Comparison of ENCODE assay signal across 9 cellular contexts in genomic region chr11:31817621-31818493, GRCh38. TPM values are rescaled to one million over a fixed set of nuclear protein-coding genes. Genes with fewer than 3 reads are reported as not detected.
A peak's percentile ranks its signal among the peaks of the same experiment; 100 is the strongest.
DNase-seq lines count a peak whose midpoint lies in the region; ATAC-seq and TF ChIP-seq lines count a peak whose summit lies in the region.
"Had no signal": no experiment of that assay in that cellular context is flagged by ENCODE, and none has a peak within 500 bp of the region (broad histone marks: within the 10 kb centered on the region; RNA-seq: fewer than 3 reads in every experiment).

No MANE protein-coding gene starts in this region.

- peaks cover 4% of the 10 kb centered on the region for H3K36me3 Mint-ChIP-seq in activated CD8-positive, alpha-beta T cell treated with anti-CD3 and anti-CD28 coated beads, Interleukin-2, amount 10 ng/mL, durations not matched to agents 7 days and 5 days (ENCODE audit: low read depth)
- H3K36me3 Mint-ChIP-seq in activated CD8-positive, alpha-beta T cell treated with anti-CD3 and anti-CD28 coated beads for 36 hours (ENCODE audit: low read depth) = no peaks in the 10 kb centered on the region
- no peaks in the 10 kb centered on the region for H3K36me3 Mint-ChIP-seq in stimulated activated effector memory CD8-positive, alpha-beta T cell treated with anti-CD3 and anti-CD28 coated beads, Interleukin-12 subunit alpha, Interleukin-12 subunit beta, amount 100 ng/mL, for 72 hours

- peaks cover 71% of the 10 kb centered on the region for H3K27me3 Mint-ChIP-seq in activated CD8-positive, alpha-beta T cell treated with anti-CD3 and anti-CD28 coated beads, Interleukin-2, amount 10 ng/mL, durations not matched to agents 7 days and 5 days (ENCODE audit: low read depth)
- H3K27me3 Mint-ChIP-seq in activated CD8-positive, alpha-beta T cell treated with anti-CD3 and anti-CD28 coated beads for 36 hours = peaks cover 69% of the 10 kb centered on the region

- no peaks in the 10 kb centered on the region for H3K9me3 Mint-ChIP-seq in activated CD8-positive, alpha-beta T cell treated with anti-CD3 and anti-CD28 coated beads, Interleukin-2, amount 10 ng/mL, durations not matched to agents 7 days and 5 days (ENCODE audit: insufficient read depth)
- no peaks in the 10 kb centered on the region for H3K9me3 Mint-ChIP-seq in activated CD8-positive, alpha-beta T cell treated with anti-CD3 and anti-CD28 coated beads for 36 hours
- H3K9me3 Mint-ChIP-seq in stimulated activated effector memory CD8-positive, alpha-beta T cell treated with anti-CD3 and anti-CD28 coated beads, Interleukin-12 subunit alpha, Interleukin-12 subunit beta, amount 100 ng/mL, for 72 hours = peaks cover 3% of the 10 kb centered on the region
- H3K9me3 Mint-ChIP-seq: dendritic cell treated with granulocyte-macrophage colony-stimulating factor and Interleukin-4, amounts not matched to agents 40 ng/mL and 50 ng/mL, for 4 days had no signal

- peak overlapping the region; percentile 52 for H3K27ac Mint-ChIP-seq in activated CD8-positive, alpha-beta T cell treated with anti-CD3 and anti-CD28 coated beads, Interleukin-2, amount 10 ng/mL, durations not matched to agents 7 days and 5 days
- H3K27ac Mint-ChIP-seq in activated CD8-positive, alpha-beta T cell treated with anti-CD3 and anti-CD28 coated beads for 36 hours = no peak overlapping the region
- no peak overlapping the region for H3K27ac Mint-ChIP-seq in stimulated activated effector memory CD8-positive, alpha-beta T cell treated with anti-CD3 and anti-CD28 coated beads, Interleukin-12 subunit alpha, Interleukin-12 subunit beta, amount 100 ng/mL, for 72 hours
- H3K27ac Mint-ChIP-seq: dendritic cell treated with granulocyte-macrophage colony-stimulating factor and Interleukin-4, amounts not matched to agents 40 ng/mL and 50 ng/mL, for 4 days had no signal

- no peak for ATAC-seq in activated CD8-positive, alpha-beta T cell treated with anti-CD3 and anti-CD28 coated beads, Interleukin-2, amount 10 ng/mL, durations not matched to agents 7 days and 5 days
- no peak for ATAC-seq in activated CD8-positive, alpha-beta T cell treated with anti-CD3 and anti-CD28 coated beads for 36 hours
- no peak for ATAC-seq in stimulated activated effector memory CD8-positive, alpha-beta T cell treated with anti-CD3 and anti-CD28 coated beads, Interleukin-12 subunit alpha, Interleukin-12 subunit beta, amount 100 ng/mL, for 72 hours
- no peak for ATAC-seq in GM18498 (IDR thresholded peaks at IDR 0.05; ENCODE audit: unreplicated experiment)

- H3K27me3 ChIP-seq in MG63 = no peaks in the 10 kb centered on the region

- CTCF ChIA-PET in activated CD8-positive, alpha-beta T cell treated with anti-CD3 and anti-CD28 coated beads, Interleukin-2, amount 10 ng/mL, durations not matched to agents 7 days and 5 days (lab: Charles Lee) = no interaction called here
- CTCF ChIA-PET in activated CD8-positive, alpha-beta T cell treated with anti-CD3 and anti-CD28 coated beads for 36 hours (lab: Charles Lee) = no interaction called here

- no peak for TF ChIP-seq CTCF in activated CD8-positive, alpha-beta T cell treated with anti-CD3 and anti-CD28 coated beads for 36 hours (IDR thresholded peaks at IDR 0.05)
- TF ChIP-seq CTCF in astrocyte of the cerebellum (IDR thresholded peaks at IDR 0.05; ENCODE audit: low read depth, low read length, missing control alignments) = no peak

- peaks cover 18% of the 10 kb centered on the region for H3K4me1 Mint-ChIP-seq in activated CD8-positive, alpha-beta T cell treated with anti-CD3 and anti-CD28 coated beads, Interleukin-2, amount 10 ng/mL, durations not matched to agents 7 days and 5 days (ENCODE audit: low read depth)
- peaks cover 27% of the 10 kb centered on the region for H3K4me1 Mint-ChIP-seq in activated CD8-positive, alpha-beta T cell treated with anti-CD3 and anti-CD28 coated beads for 36 hours (ENCODE audit: low read depth)
- H3K4me1 Mint-ChIP-seq in stimulated activated effector memory CD8-positive, alpha-beta T cell treated with anti-CD3 and anti-CD28 coated beads, Interleukin-12 subunit alpha, Interleukin-12 subunit beta, amount 100 ng/mL, for 72 hours = peaks cover 34% of the 10 kb centered on the region

- no peaks in the 10 kb centered on the region for H3K9me3 ChIP-seq in MG63

- POLR2A ChIA-PET in activated CD8-positive, alpha-beta T cell treated with anti-CD3 and anti-CD28 coated beads, Interleukin-2, amount 10 ng/mL, durations not matched to agents 7 days and 5 days (lab: Charles Lee) = no interaction called here
- POLR2A ChIA-PET in activated CD8-positive, alpha-beta T cell treated with anti-CD3 and anti-CD28 coated beads for 36 hours (lab: Charles Lee) = no interaction called here

- in situ Hi-C loops in astrocyte of the cerebellum (cut with HindIII; ENCODE audit: low sequenced_read_pairs) = no loop called here

- intact Hi-C loops in activated CD8-positive, alpha-beta T cell treated with anti-CD3 and anti-CD28 coated beads for 36 hours (cut with micrococcal nuclease) = no loop called here

- H3K4me3 ChIP-seq in astrocyte of the cerebellum (ENCODE audit: low read depth, low read length) (peak overlapping the region; percentile 89), MG63 (no peak overlapping the region; the same call in 1 of the 2 replicates)

- peak overlapping the region; percentile 31 for H3K4me3 Mint-ChIP-seq in activated CD8-positive, alpha-beta T cell treated with anti-CD3 and anti-CD28 coated beads, Interleukin-2, amount 10 ng/mL, durations not matched to agents 7 days and 5 days
- no peak overlapping the region for H3K4me3 Mint-ChIP-seq in activated CD8-positive, alpha-beta T cell treated with anti-CD3 and anti-CD28 coated beads for 36 hours
- H3K4me3 Mint-ChIP-seq in stimulated activated effector memory CD8-positive, alpha-beta T cell treated with anti-CD3 and anti-CD28 coated beads, Interleukin-12 subunit alpha, Interleukin-12 subunit beta, amount 100 ng/mL, for 72 hours = peak overlapping the region; percentile 53
- H3K4me3 Mint-ChIP-seq: dendritic cell treated with granulocyte-macrophage colony-stimulating factor and Interleukin-4, amounts not matched to agents 40 ng/mL and 50 ng/mL, for 4 days had no signal

- H3K36me3 ChIP-seq in MG63 = no peaks in the 10 kb centered on the region

- no peak for DNase-seq in activated CD8-positive, alpha-beta T cell treated with anti-CD3 and anti-CD28 coated beads, Interleukin-2, amount 10 ng/mL, durations not matched to agents 7 days and 5 days
- DNase-seq in activated CD8-positive, alpha-beta T cell treated with anti-CD3 and anti-CD28 coated beads for 36 hours = no peak
- DNase-seq in astrocyte of the cerebellum (ENCODE audit: low read depth) (no peak), islet precursor cell (peak; percentile 60), NCI-H2196 treated with DMSO at 0.1 percent for 48 hours (lab: John Stamatoyannopoulos, UW; ENCODE audit: unreplicated experiment) (no peak), MG63 (no peak)
- DNase-seq in stimulated activated effector memory CD8-positive, alpha-beta T cell treated with anti-CD3 and anti-CD28 coated beads, Interleukin-12 subunit alpha, Interleukin-12 subunit beta, amount 100 ng/mL, for 72 hours (ENCODE audit: low spot score in 2 of 2) = peak in 1 of 2 donors; percentile 49

RNA-seq across cellular contexts. Expression of gene PAX6, which starts 6.7 kb away (rescaled TPM):
- total RNA-seq in activated CD8-positive, alpha-beta T cell treated with anti-CD3 and anti-CD28 coated beads, Interleukin-2, amount 10 ng/mL, durations not matched to agents 7 days and 5 days = not detected
- not detected for total RNA-seq in activated CD8-positive, alpha-beta T cell treated with anti-CD3 and anti-CD28 coated beads for 36 hours
- total RNA-seq in MG63 (2014; rRNA removed; shearing (Covaris generic); ENCODE audit: low replicate concordance) = 12.4 and 12.7 TPM in 2 replicates

Comparison
In these comparisons a context has a peak if more than half of its experiments do, and no peak if none do; other contexts are left out.
1. RNA of gene PAX6, which starts 6.7 kb away (total RNA-seq): 12.4 to 12.7 TPM in MG63; not detected in activated CD8-positive, alpha-beta T cell treated with anti-CD3 and anti-CD28 coated beads for 36 hours and not detected in activated CD8-positive, alpha-beta T cell treated with anti-CD3 and anti-CD28 coated beads, Interleukin-2, amount 10 ng/mL, durations not matched to agents 7 days and 5 days; every median in the first group is over 10 times any median in the second.